ENCODE assay signal across 12 cellular contexts in genomic region chr14:60332869-60333268, GRCh38.
DNase-seq lines count a peak whose midpoint lies in the region; ATAC-seq and TF ChIP-seq lines count a peak whose summit lies in the region.
"Had no signal": no experiment of that assay in that cellular context is flagged by ENCODE, and none has a peak within 500 bp of the region (broad histone marks: within the 10 kb centered on the region; RNA-seq: fewer than 3 reads in every experiment).

No MANE protein-coding gene starts in this region.

- H3K4me2 ChIP-seq in GM23248 (ENCODE audit: unreplicated experiment), result peak overlapping the region; percentile 16
- 0 out of 2 replicates have a peak overlapping the region, but pooled peaks have one; percentile 18 for H3K4me2 ChIP-seq in OCI-LY3 (ENCODE audit: low read length)

- TF ChIP-seq CTCF in OCI-LY3 (IDR thresholded peaks at IDR 0.05; ENCODE audit: low read depth, low read length), result no peak

- no peaks in the 10 kb centered on the region for H3F3A ChIP-seq in GM23248 (ENCODE audit: insufficient read depth)

- CTCF ChIA-PET in activated naive CD4-positive, alpha-beta T cell treated with anti-CD3 and anti-CD28 coated beads, Interleukin-2, amount 10 ng/mL, durations not matched to agents 7 days and 5 days (lab: Charles Lee), result interaction anchor here (0.8 to 2.8 kb wide), 7 partner anchors 14 to 229 kb away, joined by 3 to 19 read pairs (median 5); no protein-coding TSS in a partner anchor

- H3K36me3 ChIP-seq in GM23248 (ENCODE audit: low read depth) (no peaks in the 10 kb centered on the region), OCI-LY3 (replicated peaks; ENCODE audit: low read depth, low read length) (no peaks in the 10 kb centered on the region)

- H3K4me3 ChIP-seq in GM23248 (no peak overlapping the region), OCI-LY3 (ENCODE audit: low read length) (no peak overlapping the region)

- in situ Hi-C loops in GM23248 (cut with MboI), result loop anchor here (25.0 kb wide), 1 partner anchor 954 kb away; the partner anchor contains the start of gene TMEM30B

- no peaks in the 10 kb centered on the region for H3K79me2 ChIP-seq in GM23248 (ENCODE audit: insufficient read depth)
- H3K79me2 ChIP-seq in OCI-LY3 (ENCODE audit: low read length), result no peaks in the 10 kb centered on the region

- no peaks in the 10 kb centered on the region for H3K9me2 ChIP-seq in GM23248 (ENCODE audit: insufficient read depth)

- peaks cover 40% of the 10 kb centered on the region for H3K27me3 Mint-ChIP-seq in activated naive CD4-positive, alpha-beta T cell treated with anti-CD3 and anti-CD28 coated beads, Interleukin-2, amount 10 ng/mL, durations not matched to agents 7 days and 5 days

- no peaks in the 10 kb centered on the region for H4K20me1 ChIP-seq in GM23248 (ENCODE audit: insufficient read depth)
- H4K20me1 ChIP-seq in OCI-LY3 (ENCODE audit: insufficient read depth, low read length), result no peaks in the 10 kb centered on the region

- no peaks in the 10 kb centered on the region for H3K4me1 ChIP-seq in GM23248 (ENCODE audit: insufficient read depth)
- peaks cover 21% of the 10 kb centered on the region for H3K4me1 ChIP-seq in OCI-LY3 (ENCODE audit: low read length)

- peaks cover 39% of the 10 kb centered on the region for H3K4me1 Mint-ChIP-seq in activated naive CD4-positive, alpha-beta T cell treated with anti-CD3 and anti-CD28 coated beads, Interleukin-2, amount 10 ng/mL, durations not matched to agents 7 days and 5 days

- H3K27ac ChIP-seq in GM23248, result no peak overlapping the region
- H3K27ac ChIP-seq in OCI-LY3 (ENCODE audit: low read length), result no peak overlapping the region

- peak overlapping the region; percentile 21 for H3K4me3 Mint-ChIP-seq in activated naive CD4-positive, alpha-beta T cell treated with anti-CD3 and anti-CD28 coated beads, Interleukin-2, amount 10 ng/mL, durations not matched to agents 7 days and 5 days

- H3K9me3 Mint-ChIP-seq in activated naive CD4-positive, alpha-beta T cell treated with anti-CD3 and anti-CD28 coated beads, Interleukin-2, amount 10 ng/mL, durations not matched to agents 7 days and 5 days, result no peaks in the 10 kb centered on the region

- DNase-seq in activated naive CD4-positive, alpha-beta T cell treated with anti-CD3 and anti-CD28 coated beads, Interleukin-2, amount 10 ng/mL, durations not matched to agents 7 days and 5 days, result no peak
- DNase-seq in activated naive CD4-positive, alpha-beta T cell treated with Interleukin-2 at 50 U/mL for 16 hours, result no peak
- DNase-seq in GM23248 (no peak), 8988T (no peak), NCI-H510A (lab: John Stamatoyannopoulos, UW) (no peak)
- DNase-seq: EL, IMR-90, NCI-H146, NCI-H2081 treated with DMSO at 0.1 percent for 48 hours, NCI-H524 treated with DMSO at 0.1 percent for 48 hours had no signal

- peaks cover 13% of the 10 kb centered on the region for H3K27me3 ChIP-seq in GM23248 (replicated peaks; ENCODE audit: insufficient read depth)
- H3K27me3 ChIP-seq in OCI-LY3 (ENCODE audit: low read depth, low read length), result peaks cover 21% of the 10 kb centered on the region

- H3K27ac Mint-ChIP-seq in activated naive CD4-positive, alpha-beta T cell treated with anti-CD3 and anti-CD28 coated beads, Interleukin-2, amount 10 ng/mL, durations not matched to agents 7 days and 5 days, result peak overlapping the region; percentile 24

- H2AFZ ChIP-seq in GM23248, result no peak overlapping the region
- no peak overlapping the region; the same call in 1 of the 2 replicates for H2AFZ ChIP-seq in OCI-LY3 (ENCODE audit: low read depth, low read length)

- H3K9me3 ChIP-seq in GM23248 (ENCODE audit: low read depth) (no peaks in the 10 kb centered on the region), OCI-LY3 (ENCODE audit: insufficient read depth, low read length) (no peaks in the 10 kb centered on the region)

- no peaks in the 10 kb centered on the region for H3K36me3 Mint-ChIP-seq in activated naive CD4-positive, alpha-beta T cell treated with anti-CD3 and anti-CD28 coated beads, Interleukin-2, amount 10 ng/mL, durations not matched to agents 7 days and 5 days

- 10 to 11% methylated on average over 5 of the region's 5 CpGs for WGBS in GM23248 (ENCODE audit: low coverage in 1 of 2, low lambda C conversion rate in 2 of 2, missing lambda C conversion rate in 2 of 2), 2 experiments

- ATAC-seq in HG03565 (IDR thresholded peaks at IDR 0.05; ENCODE audit: unreplicated experiment), result no peak

- H3K9ac ChIP-seq in GM23248 (no peak overlapping the region), OCI-LY3 (ENCODE audit: low read length) (no peak overlapping the region)
